ENCODE assay signal across 1 cellular context in the genomic region with DNA sequence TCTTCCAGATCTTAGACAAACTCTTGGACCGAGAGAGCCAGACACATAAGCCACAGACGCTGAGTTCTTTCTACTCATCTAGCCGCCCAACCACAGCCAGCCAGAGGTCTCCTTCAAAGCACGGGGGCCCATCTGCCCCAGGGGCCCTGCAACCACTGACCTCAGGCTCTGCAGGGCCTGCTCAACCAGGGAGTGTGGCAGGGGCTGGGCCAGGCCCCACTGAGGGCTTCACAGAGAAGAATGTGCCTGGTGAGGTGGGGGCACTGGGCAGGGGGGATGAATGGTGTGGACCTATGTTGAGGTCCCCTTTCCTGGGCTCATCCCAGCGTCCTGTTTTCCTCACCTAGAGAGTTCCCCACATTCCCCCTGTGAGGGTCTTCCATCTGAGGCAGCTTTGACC.
TF ChIP-seq lines count a peak whose summit lies in the region.

No MANE protein-coding gene starts in this region.

TF ChIP-seq in K562, 482 proteins besides CTCF, POLR2A, EP300 and RAD21:
- TF ChIP-seq ADNP (tag; IDR thresholded peaks at IDR 0.05) (no peak), NR2C2 (CRISPR knock-in tag; IDR thresholded peaks at IDR 0.05) (0 out of 2 replicates have a peak, but pooled peaks have one; percentile 17), NR2C2 (tag; IDR thresholded peaks at IDR 0.05) (no peak), POLR2G (IDR thresholded peaks at IDR 0.05; ENCODE audit: low read depth, low read length) (peak; percentile 74)
